1 cellular context compared by ENCODE assay signal in the genomic region with DNA sequence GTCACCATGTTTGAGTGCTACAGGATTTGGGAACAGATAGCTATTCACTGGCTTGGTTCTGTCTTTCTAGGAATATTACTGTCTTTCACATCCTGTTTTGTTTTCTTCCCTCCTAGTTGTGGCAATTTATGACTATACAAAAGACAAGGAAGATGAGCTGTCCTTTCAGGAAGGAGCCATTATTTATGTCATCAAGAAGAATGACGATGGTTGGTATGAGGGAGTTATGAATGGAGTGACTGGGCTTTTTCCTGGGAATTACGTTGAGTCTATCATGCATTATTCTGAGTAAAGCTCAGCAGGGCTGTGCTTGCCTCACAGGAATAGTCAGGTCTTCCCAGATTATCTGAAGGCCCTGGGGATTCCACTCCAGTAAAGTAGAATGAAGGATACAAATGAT.
TF ChIP-seq lines count a peak whose summit lies in the region.

No MANE protein-coding gene starts in this region.

TF ChIP-seq in endothelial cell of umbilical vein, 7 proteins besides CTCF, POLR2A, EP300 and RAD21:
- peak; percentile 45 for TF ChIP-seq FOS (IDR thresholded peaks at IDR 0.05; ENCODE audit: borderline replicate concordance, insufficient read depth, low read length)
- no peak for TF ChIP-seq EZH2 (IDR thresholded peaks at IDR 0.05; ENCODE audit: borderline replicate concordance, low read depth, low read length, severe bottlenecking)
